In genomic region chr18:78408623-78409022, GRCh38 we compare ENCODE assay signal across 30 cellular contexts.
"Had no signal": no experiment of that assay in that cellular context is flagged by ENCODE, and none has a peak within 500 bp of the region (broad histone marks: within the 10 kb centered on the region; RNA-seq: fewer than 3 reads in every experiment).

No MANE protein-coding gene starts in this region.

- H3K4me1 Mint-ChIP-seq: endodermal cell, WTC11 had no signal

- H3K9me3 ChIP-seq: ascending aorta, breast epithelium had no signal

- H3K36me3 ChIP-seq: ascending aorta, breast epithelium, cardiac muscle cell had no signal

- H3K9me3 Mint-ChIP-seq: activated CD4-positive, alpha-beta memory T cell treated with anti-CD3 and anti-CD28 coated beads for 36 hours; activated naive CD4-positive, alpha-beta T cell treated with anti-CD3 and anti-CD28 coated beads, Interleukin-2, amount 10 ng/mL, durations not matched to agents 7 days and 5 days; activated naive CD4-positive, alpha-beta T cell treated with anti-CD3 and anti-CD28 coated beads, Interleukin-2, amount 50 U/mL, for 72 hours; activated naive CD8-positive, alpha-beta T cell treated with anti-CD3 and anti-CD28 coated beads, Interleukin-2, amount 10 ng/mL, durations not matched to agents 7 days and 5 days; activated T-cell treated with anti-CD3 and anti-CD28 coated beads, Interleukin-2, amount 50 U/mL, for 24 hours; activated T-cell treated with anti-CD3 and anti-CD28 coated beads, Interleukin-2, amount 50 U/mL, for 72 hours; central memory CD8-positive, alpha-beta T cell; dendritic cell treated with granulocyte-macrophage colony-stimulating factor and Interleukin-4, amounts not matched to agents 40 ng/mL and 50 ng/mL, for 4 days; endodermal cell; T-helper 2 cell treated with Interferon-gamma antibody and Interleukin-4, amounts not matched to agents 5 μg/mL and 100 μg/mL, for 36 hours had no signal

- H3K27me3 Mint-ChIP-seq: activated CD4-positive, alpha-beta memory T cell treated with anti-CD3 and anti-CD28 coated beads for 36 hours; activated naive CD4-positive, alpha-beta T cell treated with anti-CD3 and anti-CD28 coated beads, Interleukin-2, amount 10 ng/mL, durations not matched to agents 7 days and 5 days had no signal

- H3K4me3 ChIP-seq: ascending aorta, breast epithelium, cardiac muscle cell, coronary artery, dorsolateral prefrontal cortex had no signal

- ATAC-seq: activated naive CD4-positive, alpha-beta T cell treated with anti-CD3 and anti-CD28 coated beads, Interleukin-2, amount 50 U/mL, for 72 hours; activated T-cell treated with anti-CD3 and anti-CD28 coated beads, Interleukin-2, amount 50 U/mL, for 72 hours; esophagus mucosa; T-helper 17 cell; WTC11 had no signal

- H3K4me1 ChIP-seq: ascending aorta, breast epithelium had no signal

- H3K4me3 Mint-ChIP-seq: activated CD4-positive, alpha-beta memory T cell treated with anti-CD3 and anti-CD28 coated beads for 36 hours; activated naive CD4-positive, alpha-beta T cell treated with anti-CD3 and anti-CD28 coated beads, Interleukin-2, amount 10 ng/mL, durations not matched to agents 7 days and 5 days; activated naive CD8-positive, alpha-beta T cell treated with anti-CD3 and anti-CD28 coated beads, Interleukin-2, amount 10 ng/mL, durations not matched to agents 7 days and 5 days; activated T-cell treated with anti-CD3 and anti-CD28 coated beads, Interleukin-2, amount 50 U/mL, for 24 hours; activated T-cell treated with anti-CD3 and anti-CD28 coated beads, Interleukin-2, amount 50 U/mL, for 72 hours; brain; central memory CD8-positive, alpha-beta T cell; dendritic cell treated with granulocyte-macrophage colony-stimulating factor and Interleukin-4, amounts not matched to agents 40 ng/mL and 50 ng/mL, for 4 days; endodermal cell; T-helper 2 cell treated with Interferon-gamma antibody and Interleukin-4, amounts not matched to agents 5 μg/mL and 100 μg/mL, for 36 hours; WTC11 had no signal

- H3K27ac ChIP-seq: ascending aorta, breast epithelium, cardiac muscle cell, coronary artery, dorsolateral prefrontal cortex had no signal

- FAIRE-seq: frontal cortex had no signal

- H3K27ac Mint-ChIP-seq: activated CD4-positive, alpha-beta memory T cell treated with anti-CD3 and anti-CD28 coated beads for 36 hours; activated naive CD4-positive, alpha-beta T cell treated with anti-CD3 and anti-CD28 coated beads, Interleukin-2, amount 10 ng/mL, durations not matched to agents 7 days and 5 days; activated naive CD4-positive, alpha-beta T cell treated with anti-CD3 and anti-CD28 coated beads, Interleukin-2, amount 50 U/mL, for 72 hours; activated naive CD8-positive, alpha-beta T cell treated with anti-CD3 and anti-CD28 coated beads, Interleukin-2, amount 10 ng/mL, durations not matched to agents 7 days and 5 days; activated T-cell treated with anti-CD3 and anti-CD28 coated beads, Interleukin-2, amount 50 U/mL, for 24 hours; activated T-cell treated with anti-CD3 and anti-CD28 coated beads, Interleukin-2, amount 50 U/mL, for 72 hours; brain; dendritic cell treated with granulocyte-macrophage colony-stimulating factor and Interleukin-4, amounts not matched to agents 40 ng/mL and 50 ng/mL, for 4 days; endodermal cell; T-helper 17 cell; T-helper 2 cell treated with Interferon-gamma antibody and Interleukin-4, amounts not matched to agents 5 μg/mL and 100 μg/mL, for 36 hours; WTC11 had no signal

- DNase-seq: activated CD4-positive, alpha-beta memory T cell treated with anti-CD3 and anti-CD28 coated beads for 36 hours; activated CD4-positive, alpha-beta T cell treated with anti-CD3 and anti-CD28 coated beads for 48 hours; activated CD4-positive, alpha-beta T cell treated with anti-CD3 and anti-CD28 coated beads, Interleukin-2, amount 50 U/mL, for 1 hour; activated CD8-positive, alpha-beta memory T cell treated with anti-CD3 and anti-CD28 coated beads, Interleukin-2, amount 50 U/mL, for 48 hours; activated gamma-delta T cell; activated naive CD4-positive, alpha-beta T cell; activated naive CD4-positive, alpha-beta T cell treated with anti-CD3 and anti-CD28 coated beads, Interleukin-2, amount 10 ng/mL, durations not matched to agents 7 days and 5 days; activated naive CD8-positive, alpha-beta T cell treated with anti-CD3 and anti-CD28 coated beads, Interleukin-2, amount 10 ng/mL, durations not matched to agents 7 days and 5 days; activated T-cell treated with anti-CD3 and anti-CD28 coated beads for 4 hours; activated T-cell treated with anti-CD3 and anti-CD28 coated beads, Interleukin-2, amount 50 U/mL, for 24 hours; activated T-cell treated with anti-CD3 and anti-CD28 coated beads, Interleukin-2, amount 50 U/mL, for 72 hours; dorsolateral prefrontal cortex; effector memory CD4-positive, alpha-beta T cell; endodermal cell; foreskin fibroblast; T-helper 1 cell; T-helper 17 cell; T1000 had no signal

- H3K27me3 ChIP-seq: ascending aorta, cardiac muscle cell had no signal

- H3K36me3 Mint-ChIP-seq: activated CD4-positive, alpha-beta memory T cell treated with anti-CD3 and anti-CD28 coated beads for 36 hours; activated naive CD4-positive, alpha-beta T cell treated with anti-CD3 and anti-CD28 coated beads, Interleukin-2, amount 10 ng/mL, durations not matched to agents 7 days and 5 days; activated naive CD8-positive, alpha-beta T cell treated with anti-CD3 and anti-CD28 coated beads, Interleukin-2, amount 10 ng/mL, durations not matched to agents 7 days and 5 days; brain had no signal
